In the genomic region with DNA sequence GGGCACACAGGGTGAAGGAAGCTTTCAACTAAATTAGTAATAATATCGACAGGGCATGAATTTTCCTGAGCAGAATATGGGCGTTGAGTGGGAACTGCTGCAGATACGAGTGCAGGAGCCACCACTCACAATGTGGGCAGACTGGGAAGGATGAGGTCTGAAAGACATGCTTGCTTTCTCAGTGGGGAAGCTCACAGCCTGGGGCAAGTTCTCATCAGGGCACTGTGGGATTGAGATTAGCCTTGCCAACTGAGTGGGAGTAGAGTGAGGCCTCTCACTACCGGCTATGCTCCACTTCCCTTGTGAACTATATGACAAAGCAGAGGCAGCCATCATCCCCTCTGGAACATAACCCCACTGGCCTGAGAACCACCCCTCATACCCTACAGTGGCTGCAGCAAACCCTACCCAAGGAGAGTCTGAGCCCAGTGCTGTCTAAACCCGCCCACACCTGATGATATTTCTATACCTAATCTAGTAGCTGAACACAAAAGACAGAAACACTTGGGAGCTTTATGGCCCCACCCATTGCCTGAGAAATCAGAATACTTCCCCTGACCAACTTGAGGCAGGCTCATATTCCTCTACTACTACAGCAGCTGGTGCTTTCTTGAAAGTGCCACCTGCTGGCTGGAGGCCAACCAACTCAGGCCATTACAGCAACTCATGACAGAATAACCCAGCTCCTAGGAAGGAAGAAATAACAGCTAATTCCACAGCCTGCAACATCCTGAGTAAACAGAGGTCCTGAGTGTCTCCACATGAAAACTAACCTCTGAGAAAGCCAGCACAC, we compare ENCODE assay signal across 20 cellular contexts.
DNase-seq lines count a peak whose midpoint lies in the region; ATAC-seq and TF ChIP-seq lines count a peak whose summit lies in the region.
"Had no signal": no experiment of that assay in that cellular context is flagged by ENCODE, and none has a peak within 500 bp of the region (broad histone marks: within the 10 kb centered on the region; RNA-seq: fewer than 3 reads in every experiment).

No MANE protein-coding gene starts in this region.

- H3K27me3 ChIP-seq in OCI-LY1 (ENCODE audit: insufficient read depth, low read length) (no peaks in the 10 kb centered on the region), endodermal cell (ENCODE audit: control insufficient read depth, insufficient read depth, low read length, poor library complexity, severe bottlenecking) (no peaks in the 10 kb centered on the region), transverse colon (no peaks in the 10 kb centered on the region)
- H3K27me3 ChIP-seq: hepatocyte, tibial nerve had no signal

- H3K9me3 ChIP-seq in OCI-LY1 (ENCODE audit: low read length): no peaks in the 10 kb centered on the region
- peaks cover 17% of the 10 kb centered on the region for H3K9me3 ChIP-seq in endodermal cell (ENCODE audit: control insufficient read depth, low read length)
- H3K9me3 ChIP-seq in transverse colon: no peaks in the 10 kb centered on the region

- intact Hi-C loops in Right ventricle myocardium inferior (cut with DNase I) (no loop called here), left ventricle myocardium superior (cut with micrococcal nuclease) (no loop called here), transverse colon (cut with DNase I; ENCODE audit: low total_unique reads) (no loop called here)

- no peak overlapping the region for H2AFZ ChIP-seq in OCI-LY1 (ENCODE audit: low read length)
- H2AFZ ChIP-seq: hepatocyte had no signal

- TF ChIP-seq CTCF in OCI-LY1 (IDR thresholded peaks at IDR 0.05; ENCODE audit: low read length) (peak; percentile 18; the same call in 1 of the 2 replicates), endodermal cell (conservative IDR thresholded peaks at IDR 0.05) (peak; percentile 39), transverse colon (IDR thresholded peaks at IDR 0.05) (no peak)

- no peaks in the 10 kb centered on the region for H3K4me1 ChIP-seq in OCI-LY1 (ENCODE audit: insufficient read depth, low read length, severe bottlenecking)
- no peaks in the 10 kb centered on the region for H3K4me1 ChIP-seq in endodermal cell (ENCODE audit: control insufficient read depth, insufficient read depth, low read length)
- H3K4me1 ChIP-seq in transverse colon: no peaks in the 10 kb centered on the region
- H3K4me1 ChIP-seq: tibial nerve had no signal

- no peaks in the 10 kb centered on the region for H3K4me1 Mint-ChIP-seq in endodermal cell
- H3K4me1 Mint-ChIP-seq: stimulated activated effector memory CD8-positive, alpha-beta T cell treated with anti-CD3 and anti-CD28 coated beads, Interleukin-12 subunit alpha, Interleukin-12 subunit beta, amount 100 ng/mL, for 72 hours had no signal

- peaks cover 8% of the 10 kb centered on the region for H3K9me3 Mint-ChIP-seq in endodermal cell
- H3K9me3 Mint-ChIP-seq: activated CD4-positive, alpha-beta memory T cell treated with anti-CD3 and anti-CD28 coated beads for 36 hours; activated naive CD4-positive, alpha-beta T cell treated with anti-CD3 and anti-CD28 coated beads for 36 hours had no signal

- TF ChIP-seq EP300 in transverse colon (IDR thresholded peaks at IDR 0.05; ENCODE audit: low read depth): no peak

- no peaks in the 10 kb centered on the region for H3K9me2 ChIP-seq in OCI-LY1 (ENCODE audit: low read depth, low read length)

- TF ChIP-seq POLR2A in transverse colon (IDR thresholded peaks at IDR 0.05): no peak

- no peaks in the 10 kb centered on the region for H3F3A ChIP-seq in OCI-LY1 (ENCODE audit: insufficient read depth, low read length)

- H3K36me3 ChIP-seq in OCI-LY1 (ENCODE audit: insufficient read depth, low read length) (no peaks in the 10 kb centered on the region), endodermal cell (ENCODE audit: control insufficient read depth, insufficient read depth, low read length) (no peaks in the 10 kb centered on the region), transverse colon (no peaks in the 10 kb centered on the region)
- H3K36me3 ChIP-seq: tibial nerve had no signal

- WGBS in endodermal cell (ENCODE audit: insufficient coverage in 1 of 2, insufficient read length in 1 of 2), 2 experiments: 94 to 100% methylated on average over 4 to 5 of the region's 5 CpGs
- WGBS in transverse colon (ENCODE audit: low coverage in 1 of 2), 2 donors: 85% methylated on average over 5 of the region's 5 CpGs; no CpG with 5 or more reads in 1 of the 2 donors

- in situ Hi-C loops in transverse colon (cut with MboI; ENCODE audit: low pct_ligation_motif_present in 1 of 4, low pct_unique_long_range_greater_than_20kb in 1 of 4, low sequenced_read_pairs in 3 of 4): loop anchor here in 1 of 4 donors (25.0 kb wide), 1 partner anchor 357 kb away; no protein-coding TSS in a partner anchor

- DNase-seq in Right ventricle myocardium inferior (ENCODE audit: missing footprints) (peak; percentile 16), left ventricle myocardium superior (no peak), endodermal cell (peak; percentile 49), transverse colon (peak; percentile 14), NCI-H2227 (lab: John Stamatoyannopoulos, UW; ENCODE audit: unreplicated experiment) (no peak)
- no peak for DNase-seq in stimulated activated naive CD4-positive, alpha-beta T cell treated with Interleukin-2 at 50 U/mL for 16 hours (lab: John Stamatoyannopoulos, UW)
- DNase-seq: ACHN; activated CD4-positive, alpha-beta memory T cell treated with anti-CD3 and anti-CD28 coated beads for 36 hours; activated naive CD4-positive, alpha-beta T cell treated with anti-CD3 and anti-CD28 coated beads for 36 hours; aorta; NCI-H1436; stimulated activated CD4-positive, alpha-beta T cell treated with anti-CD3 and anti-CD28 coated beads, Interleukin-15, amount 100 ng/mL, for 24 hours had no signal

- no peaks in the 10 kb centered on the region for H3K27me3 Mint-ChIP-seq in endodermal cell (ENCODE audit: insufficient read depth)

- H3K4me3 ChIP-seq in OCI-LY1 (ENCODE audit: low read depth, low read length, poor library complexity, severe bottlenecking): no peak overlapping the region
- no peak overlapping the region for H3K4me3 ChIP-seq in endodermal cell (ENCODE audit: low read length)
- no peak overlapping the region for H3K4me3 ChIP-seq in transverse colon
- H3K4me3 ChIP-seq: hepatocyte, tibial nerve had no signal

- H3K79me2 ChIP-seq in OCI-LY1 (ENCODE audit: insufficient read depth, low read length): no peaks in the 10 kb centered on the region
- H3K79me2 ChIP-seq: hepatocyte had no signal

- H3K4me2 ChIP-seq in OCI-LY1 (ENCODE audit: low read length): no peak overlapping the region
- H3K4me2 ChIP-seq: hepatocyte had no signal

- H4K20me1 ChIP-seq in OCI-LY1 (ENCODE audit: insufficient read depth, low read length): no peaks in the 10 kb centered on the region

- no peak overlapping the region for H3K4me3 Mint-ChIP-seq in endodermal cell
- H3K4me3 Mint-ChIP-seq: activated CD4-positive, alpha-beta memory T cell treated with anti-CD3 and anti-CD28 coated beads for 36 hours; activated naive CD4-positive, alpha-beta T cell treated with anti-CD3 and anti-CD28 coated beads for 36 hours; CD14-positive monocyte; stimulated activated effector memory CD8-positive, alpha-beta T cell treated with anti-CD3 and anti-CD28 coated beads, Interleukin-12 subunit alpha, Interleukin-12 subunit beta, amount 100 ng/mL, for 72 hours had no signal

- ATAC-seq in Right ventricle myocardium inferior (no peak), left ventricle myocardium superior (no peak), HG02852 (IDR thresholded peaks at IDR 0.05; ENCODE audit: unreplicated experiment) (no peak)
- ATAC-seq: HCT116; stimulated activated effector memory CD8-positive, alpha-beta T cell treated with anti-CD3 and anti-CD28 coated beads, Interleukin-12 subunit alpha, Interleukin-12 subunit beta, amount 100 ng/mL, for 72 hours had no signal

- no peaks in the 10 kb centered on the region for H3K36me3 Mint-ChIP-seq in endodermal cell (ENCODE audit: low read depth)
- H3K36me3 Mint-ChIP-seq: activated CD4-positive, alpha-beta memory T cell treated with anti-CD3 and anti-CD28 coated beads for 36 hours; CD14-positive monocyte; stimulated activated effector memory CD8-positive, alpha-beta T cell treated with anti-CD3 and anti-CD28 coated beads, Interleukin-12 subunit alpha, Interleukin-12 subunit beta, amount 100 ng/mL, for 72 hours had no signal

- H3K9ac ChIP-seq in OCI-LY1 (ENCODE audit: low read length): no peak overlapping the region
- H3K9ac ChIP-seq in endodermal cell (ENCODE audit: extremely low read depth, low read length, poor library complexity, severe bottlenecking): no peak overlapping the region

- H3K27ac ChIP-seq in OCI-LY1 (ENCODE audit: low read depth, low read length, poor library complexity, severe bottlenecking) (no peak overlapping the region), endodermal cell (ENCODE audit: low read depth, low read length) (no peak overlapping the region), transverse colon (no peak overlapping the region)
- H3K27ac ChIP-seq: hepatocyte, tibial nerve, VCaP had no signal

- H3K27ac Mint-ChIP-seq in endodermal cell: no peak overlapping the region
- H3K27ac Mint-ChIP-seq: activated CD4-positive, alpha-beta memory T cell treated with anti-CD3 and anti-CD28 coated beads for 36 hours; activated naive CD4-positive, alpha-beta T cell treated with anti-CD3 and anti-CD28 coated beads for 36 hours; CD14-positive monocyte; stimulated activated effector memory CD8-positive, alpha-beta T cell treated with anti-CD3 and anti-CD28 coated beads, Interleukin-12 subunit alpha, Interleukin-12 subunit beta, amount 100 ng/mL, for 72 hours had no signal

Comparison
In these comparisons a context has a peak if more than half of its experiments do, and no peak if none do; other contexts are left out.
1. DNase-seq: peak in Right ventricle myocardium inferior (single experiment), endodermal cell (single experiment) and transverse colon (single experiment); none in left ventricle myocardium superior (single experiment), stimulated activated naive CD4-positive, alpha-beta T cell treated with Interleukin-2 at 50 U/mL for 16 hours (single experiment) and NCI-H2227 (single experiment).
2. CTCF ChIP-seq: peak in OCI-LY1 (single experiment) and endodermal cell (single experiment); none in transverse colon (0 of 5).